In genomic region chr18:79915161-79916127, GRCh38 we compare ENCODE assay signal across 1 cellular context.
TF ChIP-seq lines count a peak whose summit lies in the region.

No MANE protein-coding gene starts in this region.

TF ChIP-seq in H1, 55 proteins besides CTCF, POLR2A, EP300 and RAD21 (continued from another document):
- TF ChIP-seq CHD7 (IDR thresholded peaks at IDR 0.05; ENCODE audit: insufficient replicate concordance, low read length) (no peak), JUND (IDR thresholded peaks at IDR 0.05; ENCODE audit: low read length) (no peak), ZNF274 (IDR thresholded peaks at IDR 0.05; ENCODE audit: borderline replicate concordance, extremely low read depth, low read length) (no peak), TAF1 (IDR thresholded peaks at IDR 0.05; ENCODE audit: low read depth, low read length) (no peak), BRCA1 (IDR thresholded peaks at IDR 0.05; ENCODE audit: low read depth, low read length) (no peak), HDAC2 (IDR thresholded peaks at IDR 0.05; ENCODE audit: borderline replicate concordance in 1 of 2, low read depth in 2 of 2, low read length in 2 of 2) (no peak), SP4 (IDR thresholded peaks at IDR 0.05; ENCODE audit: low read length) (no peak), GTF2F1 (IDR thresholded peaks at IDR 0.05; ENCODE audit: borderline replicate concordance, low read depth, low read length) (no peak), KDM5A (IDR thresholded peaks at IDR 0.05; ENCODE audit: low read length) (no peak), MAX (IDR thresholded peaks at IDR 0.05) (no peak), YY1 (IDR thresholded peaks at IDR 0.05; ENCODE audit: low read depth, low read length) (no peak), KDM4A (IDR thresholded peaks at IDR 0.05; ENCODE audit: low read depth, low read length, severe bottlenecking) (no peak), RXRA (IDR thresholded peaks at IDR 0.05; ENCODE audit: insufficient read depth, low read depth, low read length) (no peak), TEAD4 (IDR thresholded peaks at IDR 0.05; ENCODE audit: low read depth, low read length) (no peak), SP2 (IDR thresholded peaks at IDR 0.05; ENCODE audit: low read length) (no peak), NRF1 (IDR thresholded peaks at IDR 0.05; ENCODE audit: low read depth, low read length) (no peak), CBX5 (IDR thresholded peaks at IDR 0.05; ENCODE audit: low read depth, low read length) (no peak), SIRT6 (IDR thresholded peaks at IDR 0.05; ENCODE audit: low read length) (no peak), TBP (IDR thresholded peaks at IDR 0.05; ENCODE audit: low read depth, low read length) (no peak)
